12 cellular contexts compared by ENCODE assay signal in the genomic region with DNA sequence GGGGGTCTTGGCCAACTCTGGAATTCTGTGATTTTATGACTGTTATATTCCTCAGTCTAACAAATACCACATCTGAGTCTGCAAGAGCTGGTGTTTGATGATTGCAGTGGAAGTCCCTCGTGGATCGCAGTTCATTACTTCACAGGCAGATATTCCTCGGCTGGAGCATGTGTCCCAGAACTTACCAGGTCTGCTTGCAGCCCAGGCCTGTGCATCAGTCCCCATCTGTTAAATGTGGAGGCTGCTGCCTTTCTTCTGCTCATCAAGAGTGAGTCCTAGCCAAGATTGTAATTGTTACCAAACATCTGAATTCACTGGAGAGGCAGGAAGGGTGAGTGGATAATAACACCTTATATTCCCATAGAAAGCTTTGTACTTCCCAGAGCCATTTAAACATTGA.
"Had no signal": no experiment of that assay in that cellular context is flagged by ENCODE, and none has a peak within 500 bp of the region (broad histone marks: within the 10 kb centered on the region; RNA-seq: fewer than 3 reads in every experiment).

No MANE protein-coding gene starts in this region.

- DNase-seq: activated CD4-positive, alpha-beta T cell treated with anti-CD3 and anti-CD28 coated beads, Interleukin-2, amount 50 U/mL, for 48 hours; activated CD4-positive, CD25-positive, alpha-beta regulatory T cell treated with anti-CD3 and anti-CD28 coated beads, Interleukin-2, amount 50 U/mL, for 72 hours; activated naive CD4-positive, alpha-beta T cell treated with Interleukin-2 at 50 U/mL for 16 hours; endodermal cell; islet precursor cell; midbrain; psoas muscle; right lobe of liver; spleen; thyroid gland had no signal

- ATAC-seq: activated T-helper 17 cell treated with anti-CD3 and anti-CD28 coated beads, Interleukin-2, amount 50 U/mL, for 72 hours; psoas muscle; right lobe of liver had no signal

- H3K4me3 ChIP-seq: ascending aorta, psoas muscle, right lobe of liver, spleen, thyroid gland had no signal
